19 cellular contexts compared by ENCODE assay signal in the genomic region with DNA sequence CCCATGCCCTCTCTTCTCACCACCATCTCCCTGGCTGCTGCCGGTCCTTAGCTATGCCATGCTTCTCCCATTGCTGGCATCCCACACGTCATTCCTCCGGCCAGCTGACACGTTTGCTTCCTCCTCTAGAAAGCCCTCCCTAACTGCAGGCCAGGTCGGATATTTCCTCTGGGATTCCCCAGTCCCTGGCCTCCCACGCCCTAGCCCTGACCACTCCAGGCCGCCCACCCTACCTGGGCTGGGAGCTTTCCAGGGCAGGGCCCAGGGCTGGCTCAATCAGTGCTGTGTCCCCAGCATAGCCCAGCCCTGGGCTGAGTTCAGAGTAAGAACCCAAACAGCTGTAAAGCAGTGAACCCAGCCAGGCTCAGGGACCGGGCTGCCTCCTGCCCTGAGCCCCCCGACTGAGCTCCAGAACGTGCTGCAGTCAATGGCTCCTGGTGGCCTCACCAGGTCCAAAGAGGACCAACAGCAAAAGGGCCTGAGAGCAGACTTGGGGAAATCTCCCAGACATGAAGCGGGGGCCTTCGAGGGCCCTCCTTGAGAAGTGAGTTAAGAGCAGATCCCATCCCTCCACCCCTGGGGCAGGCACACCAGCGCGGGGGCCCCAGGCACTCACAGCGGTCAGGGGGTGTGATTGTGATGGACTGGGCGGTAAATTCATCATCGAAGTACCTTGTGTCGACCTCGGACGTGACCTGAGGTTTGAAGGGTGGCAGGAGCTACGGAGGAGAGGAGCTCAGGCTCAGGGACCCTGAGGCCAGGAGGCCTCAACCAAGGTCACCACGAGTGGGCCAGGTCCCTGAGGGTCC. TPM values are rescaled to one million over a fixed set of nuclear protein-coding genes. Genes with fewer than 3 reads are reported as not detected.
DNase-seq lines count a peak whose midpoint lies in the region; ATAC-seq and TF ChIP-seq lines count a peak whose summit lies in the region.
"Had no signal": no experiment of that assay in that cellular context is flagged by ENCODE, and none has a peak within 500 bp of the region (broad histone marks: within the 10 kb centered on the region; RNA-seq: fewer than 3 reads in every experiment).

No MANE protein-coding gene starts in this region.

- DNase-seq in CD4-positive, alpha-beta T cell: no peak
- no peak for DNase-seq in central memory CD8-positive, alpha-beta T cell (ENCODE audit: low spot score in 2 of 2)
- DNase-seq in nephron progenitor cell (no peak), hippocampal formation (lab: John Stamatoyannopoulos, UW) (no peak), hepatic stellate cell (ENCODE audit: low spot score) (no peak), MV-4-11 (lab: John Stamatoyannopoulos, UW) (no peak)
- no peak for DNase-seq in effector memory CD4-positive, alpha-beta T cell
- DNase-seq: C1 segment of cervical spinal cord; DMS79; H9; NCI-H1105; NCI-H1694; NCI-H748 treated with DMSO at 0.1 percent for 48 hours; NK-92 treated with Interleukin-12 subunit alpha and Interleukin-12 subunit beta, amount 100 ng/mL, for 24 hours; SHP77 treated with DMSO at 0.1 percent for 48 hours; SK-N-SH had no signal

- H3K27ac Mint-ChIP-seq in CD4-positive, alpha-beta T cell: peak overlapping the region; percentile 59
- H3K27ac Mint-ChIP-seq in central memory CD8-positive, alpha-beta T cell (ENCODE audit: low read depth): peak overlapping the region; percentile 89
- H3K27ac Mint-ChIP-seq in nephron progenitor cell: peak overlapping the region; percentile 81

- CTCF ChIA-PET in CD4-positive, alpha-beta T cell (lab: Charles Lee): no interaction called here
- CTCF ChIA-PET in HEK293 (lab: Yijun Ruan, JAX): interaction anchor here (0.6 to 0.9 kb wide), 4 partner anchors 95 to 440 kb away, joined by 3 to 5 read pairs (median 4); no protein-coding TSS in a partner anchor

- no peaks in the 10 kb centered on the region for H3K27me3 Mint-ChIP-seq in CD4-positive, alpha-beta T cell
- no peaks in the 10 kb centered on the region for H3K27me3 Mint-ChIP-seq in central memory CD8-positive, alpha-beta T cell
- H3K27me3 Mint-ChIP-seq in nephron progenitor cell (ENCODE audit: low read depth, poor library complexity): no peaks in the 10 kb centered on the region

- H3K9me3 ChIP-seq in CD4-positive, alpha-beta T cell (ENCODE audit: control insufficient read depth, low read length): no peaks in the 10 kb centered on the region
- no peaks in the 10 kb centered on the region for H3K9me3 ChIP-seq in HEK293 (ENCODE audit: control insufficient read depth, insufficient read depth, low read depth, low read length)
- no peaks in the 10 kb centered on the region for H3K9me3 ChIP-seq in effector memory CD4-positive, alpha-beta T cell (ENCODE audit: control insufficient read depth, low read length)
- H3K9me3 ChIP-seq: SK-N-SH had no signal

- no peak for ATAC-seq in CD4-positive, alpha-beta T cell (ENCODE audit: poor library complexity)
- no peak for ATAC-seq in central memory CD8-positive, alpha-beta T cell (replicated peaks; ENCODE audit: extremely low read depth, poor library complexity, severe bottlenecking)

- H3K9me3 Mint-ChIP-seq in CD4-positive, alpha-beta T cell: no peaks in the 10 kb centered on the region
- no peaks in the 10 kb centered on the region for H3K9me3 Mint-ChIP-seq in central memory CD8-positive, alpha-beta T cell
- H3K9me3 Mint-ChIP-seq in nephron progenitor cell: no peaks in the 10 kb centered on the region
- H3K9me3 Mint-ChIP-seq: H9 had no signal

- no peak for TF ChIP-seq CTCF in CD4-positive, alpha-beta T cell (IDR thresholded peaks at IDR 0.05)
- TF ChIP-seq CTCF in HEK293 (tag by site-specific recombination; IDR thresholded peaks at IDR 0.05) (no peak), nephron progenitor cell (IDR thresholded peaks at IDR 0.05) (no peak)

- no peak overlapping the region for H3K4me3 Mint-ChIP-seq in CD4-positive, alpha-beta T cell
- no peak overlapping the region for H3K4me3 Mint-ChIP-seq in central memory CD8-positive, alpha-beta T cell
- no peak overlapping the region for H3K4me3 Mint-ChIP-seq in nephron progenitor cell
- H3K4me3 Mint-ChIP-seq: H9 had no signal

- H3K27me3 ChIP-seq in CD4-positive, alpha-beta T cell (ENCODE audit: control insufficient read depth, insufficient read depth, low read length): no peaks in the 10 kb centered on the region
- no peaks in the 10 kb centered on the region for H3K27me3 ChIP-seq in effector memory CD4-positive, alpha-beta T cell (replicated peaks; ENCODE audit: control insufficient read depth, insufficient read depth, low read length, poor library complexity, severe bottlenecking)

- no peak overlapping the region for H3K27ac ChIP-seq in CD4-positive, alpha-beta T cell (ENCODE audit: low read depth, low read length)
- H3K27ac ChIP-seq in HEK293 (ENCODE audit: extremely low read depth, low read depth, low read length): no peak overlapping the region
- no peak overlapping the region for H3K27ac ChIP-seq in effector memory CD4-positive, alpha-beta T cell (ENCODE audit: insufficient read depth, low read length, poor library complexity, severe bottlenecking)

- POLR2A ChIA-PET in CD4-positive, alpha-beta T cell (lab: Charles Lee): no interaction called here
- POLR2A ChIA-PET in HEK293 (lab: Yijun Ruan, JAX): interaction anchor here (0.7 kb wide), 1 partner anchor 80 kb away, joined by 4 read pairs; no protein-coding TSS in a partner anchor

- intact Hi-C loops in CD4-positive, alpha-beta T cell (cut with DNase I, micrococcal nuclease): no loop called here

- H3K36me3 Mint-ChIP-seq in CD4-positive, alpha-beta T cell (ENCODE audit: low read depth): peaks cover 58% of the 10 kb centered on the region
- H3K36me3 Mint-ChIP-seq in central memory CD8-positive, alpha-beta T cell (ENCODE audit: insufficient read depth): peaks cover 29% of the 10 kb centered on the region
- peaks cover 11% of the 10 kb centered on the region for H3K36me3 Mint-ChIP-seq in nephron progenitor cell (ENCODE audit: low read depth)

- H3K4me1 ChIP-seq in HEK293 (ENCODE audit: control insufficient read depth, insufficient read depth, low read length): peaks cover 9% of the 10 kb centered on the region
- no peaks in the 10 kb centered on the region for H3K4me1 ChIP-seq in effector memory CD4-positive, alpha-beta T cell (ENCODE audit: control insufficient read depth, insufficient read depth, low read length, poor library complexity, severe bottlenecking)

- peaks cover 52 to 65% of the 10 kb centered on the region in 2 experiments for H3K36me3 ChIP-seq in HEK293 (ENCODE audit: control insufficient read depth in 2 of 2, insufficient read depth in 1 of 2, low read length in 2 of 2)
- peaks cover 64% of the 10 kb centered on the region for H3K36me3 ChIP-seq in effector memory CD4-positive, alpha-beta T cell (ENCODE audit: control insufficient read depth, insufficient read depth, low read length)

- H3K4me1 Mint-ChIP-seq in CD4-positive, alpha-beta T cell (ENCODE audit: low read depth): peaks cover 3% of the 10 kb centered on the region
- no peaks in the 10 kb centered on the region for H3K4me1 Mint-ChIP-seq in central memory CD8-positive, alpha-beta T cell
- peaks cover 37% of the 10 kb centered on the region for H3K4me1 Mint-ChIP-seq in nephron progenitor cell

- H3K4me3 ChIP-seq in HEK293 (ENCODE audit: low read depth, low read length): no peak overlapping the region
- H3K4me3 ChIP-seq in effector memory CD4-positive, alpha-beta T cell (ENCODE audit: insufficient read depth, low read depth, low read length, poor library complexity, severe bottlenecking): no peak overlapping the region

TF ChIP-seq in HEK293, 187 proteins besides CTCF, POLR2A, EP300 and RAD21 (continues in another document):
- TF ChIP-seq GLIS1 (tag by site-specific recombination; IDR thresholded peaks at IDR 0.05) (peak; percentile 56), ZEB2 (tag by site-specific recombination; IDR thresholded peaks at IDR 0.05) (no peak), PRDM10 (tag by site-specific recombination; IDR thresholded peaks at IDR 0.05) (no peak), EGR2 (tag by site-specific recombination; IDR thresholded peaks at IDR 0.05; ENCODE audit: low read depth) (peak; percentile 73), ZFHX2 (tag by site-specific recombination; conservative IDR thresholded peaks at IDR 0.05) (peak; percentile 43), ZFP3 (tag by site-specific recombination; IDR thresholded peaks at IDR 0.05; ENCODE audit: low read depth) (no peak)

RNA-seq across cellular contexts. Expression of gene CCNP, which starts 8.1 kb away (rescaled TPM):
- 1 to 10 TPM; 1.2 to 1.7 TPM for total RNA-seq in CD4-positive, alpha-beta T cell

RNA-seq across cellular contexts. Expression of gene TTC9B, which starts 16.4 kb away (rescaled TPM):
- total RNA-seq in CD4-positive, alpha-beta T cell: not detected
- total RNA-seq: A673, NCI-H460 had no signal

RNA-seq across cellular contexts. Expression of gene MAP3K10, which starts 43.4 kb away (rescaled TPM):
- 10 to 100 TPM; 20.8 to 21.7 TPM for total RNA-seq in CD4-positive, alpha-beta T cell

RNA-seq across cellular contexts. Expression of gene AKT2, which starts 50.5 kb away (rescaled TPM):
- total RNA-seq in CD4-positive, alpha-beta T cell: 100 to 1,000 TPM; 197 to 199 TPM
